ENCODE assay signal across 8 cellular contexts in the genomic region with DNA sequence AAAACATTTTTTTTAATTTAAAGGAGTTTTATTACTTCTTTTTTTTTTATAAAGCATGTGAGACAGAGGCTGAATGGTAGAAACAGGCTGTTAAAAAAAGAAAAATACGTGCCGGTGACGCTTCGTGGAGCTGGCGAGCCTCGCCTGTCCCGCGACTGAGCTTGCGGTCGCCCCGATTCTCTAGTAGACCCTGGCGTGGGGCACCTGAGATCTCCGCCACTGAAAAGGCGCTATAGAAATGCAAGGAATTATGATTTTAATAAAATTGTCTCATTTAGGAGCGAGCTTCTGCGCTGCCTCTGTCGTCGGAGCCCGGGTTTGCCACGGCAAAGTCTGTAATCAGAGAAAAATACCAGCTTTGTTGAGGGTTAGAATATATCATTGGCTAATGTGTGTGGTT. TPM values are rescaled to one million over a fixed set of nuclear protein-coding genes. Genes with fewer than 3 reads are reported as not detected.
DNase-seq lines count a peak whose midpoint lies in the region; ATAC-seq and TF ChIP-seq lines count a peak whose summit lies in the region.
"Had no signal": no experiment of that assay in that cellular context is flagged by ENCODE, and none has a peak within 500 bp of the region (broad histone marks: within the 10 kb centered on the region; RNA-seq: fewer than 3 reads in every experiment).

No MANE protein-coding gene starts in this region.

- H3K79me2 ChIP-seq in GM23338 (replicated peaks; ENCODE audit: insufficient read depth) = no peaks in the 10 kb centered on the region
- peaks cover 94% of the 10 kb centered on the region for H3K79me2 ChIP-seq in fibroblast of lung (ENCODE audit: control insufficient read depth, insufficient read depth, low read length)

- H3K4me2 ChIP-seq in GM23338 (peak overlapping the region; percentile 71), fibroblast of lung (ENCODE audit: extremely low read depth, insufficient read depth, low read length) (peak overlapping the region; percentile 100)

- H3K9me2 ChIP-seq in GM23338 (ENCODE audit: insufficient read depth) = no peaks in the 10 kb centered on the region

- TF ChIP-seq POLR2A in spleen (IDR thresholded peaks at IDR 0.05) = no peak

- peaks cover 19% of the 10 kb centered on the region for H3K9me3 Mint-ChIP-seq in GM23338

- no peaks in the 10 kb centered on the region for H3K36me3 ChIP-seq in GM23338 (ENCODE audit: insufficient read depth)
- no peaks in the 10 kb centered on the region for H3K36me3 ChIP-seq in WERI-Rb-1
- H3K36me3 ChIP-seq in fibroblast of lung (ENCODE audit: control insufficient read depth, insufficient read depth, low read length) = peaks cover 10% of the 10 kb centered on the region
- no peaks in the 10 kb centered on the region for H3K36me3 ChIP-seq in spleen

- H3K4me3 Mint-ChIP-seq in GM23338 = peak overlapping the region; percentile 22; the same call in 1 of the 3 replicates

- no peak for DNase-seq in GM23338 (ENCODE audit: low spot score)
- DNase-seq in WERI-Rb-1 = no peak
- peak in 1 of 2 donors; percentile 53 for DNase-seq in fibroblast of lung (ENCODE audit: low read depth in 2 of 2)
- DNase-seq in spleen = no peak
- no peak for DNase-seq in C1 segment of cervical spinal cord (lab: John Stamatoyannopoulos, UW)
- DNase-seq: NCI-H187 treated with DMSO at 0.1 percent for 48 hours had no signal

- H3K4me3 ChIP-seq in GM23338 (peak overlapping the region; percentile 45), WERI-Rb-1 (ENCODE audit: low read depth, low read length) (peak overlapping the region; percentile 59), fibroblast of lung (replicated peaks in 1 of 4; ENCODE audit: control extremely low read depth in 1 of 4, insufficient read depth in 1 of 4, low read depth in 3 of 4, low read length in 4 of 4) (peak overlapping the region in 3 of 4 experiments; percentile 50 to 63 (median 60)), spleen (peak overlapping the region in 7 of 8 donors; percentile 15 to 64 (median 38))

- H3K27me3 Mint-ChIP-seq in GM23338 (ENCODE audit: insufficient read depth, low read depth, poor library complexity) = peaks cover 100% of the 10 kb centered on the region

- ATAC-seq in GM23338 = no peak
- ATAC-seq in GM19324 (IDR thresholded peaks at IDR 0.05; ENCODE audit: low FRiP score, unreplicated experiment) = no peak
- ATAC-seq in HG03565 (IDR thresholded peaks at IDR 0.05; ENCODE audit: unreplicated experiment) = no peak

- H3K27me3 ChIP-seq in GM23338 (ENCODE audit: insufficient read depth) (peaks cover 100% of the 10 kb centered on the region), WERI-Rb-1 (ENCODE audit: insufficient read depth, low read depth, severe bottlenecking) (peaks cover 21% of the 10 kb centered on the region), fibroblast of lung (ENCODE audit: control insufficient read depth, insufficient read depth, low read length) (no peaks in the 10 kb centered on the region), spleen (replicated peaks in 1 of 7) (peaks cover 0 to 83% (median 50%) of the 10 kb centered on the region in 7 donors)

- intact Hi-C loops in spleen (cut with DNase I; ENCODE audit: low total_unique reads) = no loop called here

- H3F3A ChIP-seq in GM23338 (replicated peaks; ENCODE audit: low read depth) = peaks cover 42% of the 10 kb centered on the region

- peak overlapping the region; percentile 81 for H3K9ac ChIP-seq in fibroblast of lung (ENCODE audit: insufficient read depth, low read length)

- H3K4me1 ChIP-seq in GM23338 (ENCODE audit: insufficient read depth) = peaks cover 84% of the 10 kb centered on the region
- H3K4me1 ChIP-seq in fibroblast of lung (ENCODE audit: control insufficient read depth, extremely low read depth, insufficient read depth, low read length) = peaks cover 30% of the 10 kb centered on the region
- peaks cover 17 to 89% (median 60%) of the 10 kb centered on the region in 6 donors for H3K4me1 ChIP-seq in spleen

- TF ChIP-seq CTCF in GM23338 (conservative IDR thresholded peaks at IDR 0.05; ENCODE audit: low read depth in 2 of 2) (no peak), WERI-Rb-1 (IDR thresholded peaks at IDR 0.05; ENCODE audit: low read depth, low read length) (no peak), fibroblast of lung (conservative IDR thresholded peaks at IDR 0.05 in 1 of 2, IDR thresholded peaks at IDR 0.05 in 1 of 2; ENCODE audit: low read depth in 1 of 2, low read length in 2 of 2) (no peak), spleen (IDR thresholded peaks at IDR 0.05 in 8 of 11, conservative IDR thresholded peaks at IDR 0.05 in 3 of 11) (no peak)

- peaks cover 35% of the 10 kb centered on the region for H4K20me1 ChIP-seq in GM23338 (replicated peaks; ENCODE audit: insufficient read depth)
- no peaks in the 10 kb centered on the region for H4K20me1 ChIP-seq in fibroblast of lung (ENCODE audit: control insufficient read depth, extremely low read depth, insufficient read depth, low read length)

- peaks cover 68% of the 10 kb centered on the region for H3K4me1 Mint-ChIP-seq in GM23338

- no peaks in the 10 kb centered on the region; the same call in 2 of the 3 replicates for H3K36me3 Mint-ChIP-seq in GM23338 (ENCODE audit: low read depth)

- H3K27ac Mint-ChIP-seq in GM23338 = no peak overlapping the region

- H3K9me3 ChIP-seq in WERI-Rb-1 (ENCODE audit: severe bottlenecking) = no peaks in the 10 kb centered on the region
- H3K9me3 ChIP-seq in fibroblast of lung (ENCODE audit: control insufficient read depth, insufficient read depth, low read depth, low read length) = no peaks in the 10 kb centered on the region
- no peaks in the 10 kb centered on the region for H3K9me3 ChIP-seq in spleen

- H3K27ac ChIP-seq in GM23338 (ENCODE audit: low read depth) (no peak overlapping the region), WERI-Rb-1 (no peak overlapping the region), fibroblast of lung (ENCODE audit: insufficient read depth, low read length) (peak overlapping the region; percentile 99), spleen (peak overlapping the region in 3 of 8 donors; percentile 35 to 52 (median 41))

- WGBS in spleen, 5 donors = 20 to 30% (median 25%) methylated on average over 20 of the region's 20 CpGs

- H2AFZ ChIP-seq in GM23338 (no peak overlapping the region), fibroblast of lung (ENCODE audit: low read length) (no peak overlapping the region)

TF ChIP-seq in GM23338, 12 proteins besides CTCF, POLR2A, EP300 and RAD21:
- TF ChIP-seq EZH2 (IDR thresholded peaks at IDR 0.05; ENCODE audit: low read depth, unreplicated experiment) (peak; percentile 75), ZNF331 (CRISPR knock-in tag; IDR thresholded peaks at IDR 0.05; ENCODE audit: low read depth) (no peak)

RNA-seq across cellular contexts. Expression of a gene that starts 18.4 kb away (rescaled TPM):
- 0.14 and 1.2 TPM in 2 replicates for total RNA-seq in GM23338 (2014; rRNA removed; shearing (Covaris generic))
- 0.06 and 0.31 TPM in 2 replicates for polyA plus RNA-seq in GM23338 (2016; fragmentation: Nextera tagmentation; extraction: Ambion mirVana)
- 55.2 and 74.8 TPM in 2 replicates for total RNA-seq in fibroblast of lung
- 35.7 and 75.9 TPM in 2 replicates for polyA plus RNA-seq in fibroblast of lung
- 139 and 196 TPM in 2 replicates for polyA plus RNA-seq in fibroblast of lung (2012)
- polyA minus RNA-seq in fibroblast of lung (ENCODE audit: low replicate concordance) = 272 and 385 TPM in 2 replicates
- total RNA-seq in spleen = 10 to 100 TPM; 12.3 to 41.4 (median 26.7) TPM
- 1 to 10 TPM; 1.1 to 7.7 (median 1.5) TPM for polyA plus RNA-seq in spleen

RNA-seq across cellular contexts. Expression of a gene that starts 44.3 kb away (rescaled TPM):
- 0.28 TPM in 1 of 2 replicates, not detected in the other for total RNA-seq in GM23338 (2014; rRNA removed; shearing (Covaris generic))
- 0.10 and 0.18 TPM in 2 replicates for polyA plus RNA-seq in GM23338 (2016; fragmentation: Nextera tagmentation; extraction: Ambion mirVana)
- total RNA-seq in fibroblast of lung = not detected in 2 replicates
- 0.03 TPM in 1 of 2 replicates, not detected in the other for polyA plus RNA-seq in fibroblast of lung
- not detected in 2 replicates for polyA plus RNA-seq in fibroblast of lung (2012)
- not detected in 2 replicates for polyA minus RNA-seq in fibroblast of lung (ENCODE audit: low replicate concordance)
- total RNA-seq in spleen = not detected
- not detected for polyA plus RNA-seq in spleen

RNA-seq across cellular contexts. Expression of a gene that starts 56.6 kb away (rescaled TPM):
- 46.5 and 63.9 TPM in 2 replicates for total RNA-seq in GM23338 (2014; rRNA removed; shearing (Covaris generic))
- polyA plus RNA-seq in GM23338 (2016; fragmentation: Nextera tagmentation; extraction: Ambion mirVana) (255 and 290 TPM in 2 replicates), fibroblast of lung (19.5 and 28.2 TPM in 2 replicates), spleen (10 to 100 TPM; 39.7 to 47.9 (median 40.8) TPM)
- total RNA-seq in fibroblast of lung (17.7 and 19.7 TPM in 2 replicates), spleen (10 to 100 TPM; 12.8 to 33.4 (median 15.8) TPM)
- 51.3 and 70.6 TPM in 2 replicates for polyA plus RNA-seq in fibroblast of lung (2012)
- polyA minus RNA-seq in fibroblast of lung (ENCODE audit: low replicate concordance) = 2.0 and 6.3 TPM in 2 replicates
